ENCODE assay signal across 20 cellular contexts in the genomic region with DNA sequence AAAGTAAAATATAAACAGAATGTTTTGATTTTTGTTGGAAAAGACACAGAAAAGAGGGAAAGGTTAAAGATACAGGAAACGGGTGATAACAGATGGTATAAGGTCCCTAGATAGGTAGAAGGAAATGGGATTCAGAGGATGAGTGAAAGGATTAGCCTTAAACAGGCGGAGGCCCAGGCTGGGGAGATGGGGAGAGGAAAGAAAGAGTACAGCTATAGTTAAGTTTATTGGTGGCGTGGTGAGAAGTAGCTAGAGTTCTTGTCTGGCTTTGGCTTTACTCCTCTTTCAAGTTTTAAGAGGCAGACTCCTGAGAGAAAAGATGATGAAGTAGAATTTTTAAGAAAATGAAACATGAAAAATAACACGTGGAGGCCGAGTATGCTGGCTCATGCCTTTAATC. TPM values are rescaled to one million over a fixed set of nuclear protein-coding genes. Genes with fewer than 3 reads are reported as not detected.
DNase-seq lines count a peak whose midpoint lies in the region; ATAC-seq and TF ChIP-seq lines count a peak whose summit lies in the region.
"Had no signal": no experiment of that assay in that cellular context is flagged by ENCODE, and none has a peak within 500 bp of the region (broad histone marks: within the 10 kb centered on the region; RNA-seq: fewer than 3 reads in every experiment).

No MANE protein-coding gene starts in this region.

- H4K5ac ChIP-seq in H9 (ENCODE audit: insufficient read length, low read depth, low read length): no peak overlapping the region

- H3K4me1 Mint-ChIP-seq in CD14-positive monocyte (peaks cover 44% of the 10 kb centered on the region), H9 (peaks cover 37 to 38% of the 10 kb centered on the region in 2 experiments), immature natural killer cell (peaks cover 63 to 94% of the 10 kb centered on the region in 2 donors)

- H3K79me2 ChIP-seq in H9 (ENCODE audit: insufficient read depth, low read length) (peaks cover 28% of the 10 kb centered on the region; the same call in 1 of the 2 replicates), OCI-LY7 (ENCODE audit: insufficient read depth, low read depth, low read length) (peaks cover 100% of the 10 kb centered on the region)

- H2BK12ac ChIP-seq in H9 (ENCODE audit: insufficient read length, low read depth, low read length): no peak overlapping the region

- POLR2A ChIA-PET in OCI-LY7 (lab: Charles Lee): interaction anchor here (0.6 to 1.7 kb wide), 6 partner anchors 8 to 18 kb away, joined by 3 to 14 read pairs (median 4); no protein-coding TSS in a partner anchor

- no peak overlapping the region for H4K8ac ChIP-seq in H9 (replicated peaks; ENCODE audit: insufficient read length, low read depth, low read length)

- H2BK20ac ChIP-seq in H9 (ENCODE audit: low read depth, low read length, poor library complexity, severe bottlenecking): no peak overlapping the region

- H3K27ac Mint-ChIP-seq in CD14-positive monocyte: peak overlapping the region in 5 of 7 donors; percentile 39 to 73 (median 57)
- peak overlapping the region in 2 of 3 experiments; percentile 4 to 89; a peak in 5 of 7 replicates for H3K27ac Mint-ChIP-seq in H9
- H3K27ac Mint-ChIP-seq in immature natural killer cell: peak overlapping the region in 5 of 6 donors; percentile 3 to 61 (median 31)

- no peak for ATAC-seq in HG03469 (IDR thresholded peaks at IDR 0.05; ENCODE audit: unreplicated experiment)
- ATAC-seq: activated naive CD4-positive, alpha-beta T cell treated with anti-CD3 and anti-CD28 coated beads, Interleukin-2, amount 50 U/mL, for 72 hours; left colon; upper lobe of right lung had no signal

- no peaks in the 10 kb centered on the region for H4K20me1 ChIP-seq in H9 (ENCODE audit: control insufficient read depth, insufficient read depth, insufficient read length)
- H4K20me1 ChIP-seq in OCI-LY7 (ENCODE audit: insufficient read depth, low read length): peaks cover 4% of the 10 kb centered on the region; the same call in 1 of the 2 replicates

- H3K23me2 ChIP-seq in H9 (ENCODE audit: insufficient read length, low read depth, low read length, poor library complexity, severe bottlenecking): no peaks in the 10 kb centered on the region

- H3K9ac ChIP-seq in H9 (ENCODE audit: extremely low read depth, insufficient read length, low read length): no peak overlapping the region
- H3K9ac ChIP-seq: parathyroid adenoma had no signal

- H3K4me3 ChIP-seq in OCI-LY7 (ENCODE audit: low read depth, low read length, poor library complexity, severe bottlenecking) (peak overlapping the region; percentile 10), tibial artery (no peak overlapping the region)
- H3K4me3 ChIP-seq: smooth muscle cell, upper lobe of right lung had no signal

- BruUV-seq in OCI-LY7 (replicated peaks; lab: Mats Ljungman, UMichigan): no TSS peak

- H3K4me2 ChIP-seq in H9 (ENCODE audit: insufficient read depth, insufficient read length, low read length): no peak overlapping the region
- peak overlapping the region; percentile 54 for H3K4me2 ChIP-seq in OCI-LY7 (ENCODE audit: low read length)
- H3K4me2 ChIP-seq: smooth muscle cell had no signal

- no peak for TF ChIP-seq CTCF in CD14-positive monocyte (IDR thresholded peaks at IDR 0.05)
- no peak for TF ChIP-seq CTCF in H9 (conservative IDR thresholded peaks at IDR 0.05)
- no peak for TF ChIP-seq CTCF in OCI-LY7 (conservative IDR thresholded peaks at IDR 0.05; ENCODE audit: low read length)
- TF ChIP-seq CTCF in tibial artery (IDR thresholded peaks at IDR 0.05): no peak

- H3K23ac ChIP-seq in H9 (ENCODE audit: insufficient read length, low read depth, low read length): no peak overlapping the region

- no CpG with 5 or more reads among the region's 5 CpGs for WGBS in H9 (ENCODE audit: extremely low coverage, insufficient read length, low lambda C conversion rate)

- H3T11ph ChIP-seq in H9 (ENCODE audit: low read length): no peak overlapping the region

- H3K9me2 ChIP-seq in OCI-LY7 (ENCODE audit: insufficient read depth, low read length): no peaks in the 10 kb centered on the region

- intact Hi-C loops in CD14-positive monocyte (cut with micrococcal nuclease) (no loop called here), OCI-LY7 (cut with micrococcal nuclease; ENCODE audit: unreplicated experiment) (no loop called here), tibial artery (cut with DNase I; ENCODE audit: low total_unique reads) (no loop called here)

- DNase-seq in CD14-positive monocyte (ENCODE audit: low spot score): no peak
- no peak for DNase-seq in H9
- no peak for DNase-seq in OCI-LY7 (ENCODE audit: low spot score)
- DNase-seq in immature natural killer cell: no peak
- DNase-seq in SW480 (ENCODE audit: low spot score): no peak
- no peak for DNase-seq in HCEC 1CT
- no peak for DNase-seq in tibial artery
- DNase-seq: ACHN; activated CD4-positive, CD25-positive, alpha-beta regulatory T cell treated with anti-CD3 and anti-CD28 coated beads, Interleukin-2, amount 50 U/mL, for 72 hours; effector CD4-positive, alpha-beta T cell; left colon; NCI-H1930; NCI-H526; T-helper 1 cell; upper lobe of right lung had no signal

- no peaks in the 10 kb centered on the region for H3K27me3 ChIP-seq in H9 (ENCODE audit: insufficient read depth, low read length)
- no peaks in the 10 kb centered on the region for H3K27me3 ChIP-seq in tibial artery
- H3K27me3 ChIP-seq: upper lobe of right lung had no signal

- peaks cover 62% of the 10 kb centered on the region for H3K36me3 ChIP-seq in OCI-LY7 (ENCODE audit: insufficient read depth, low read length)
- H3K36me3 ChIP-seq in tibial artery: peaks cover 0 to 8% (median 4%) of the 10 kb centered on the region in 3 donors
- H3K36me3 ChIP-seq: upper lobe of right lung had no signal

- H2AFZ ChIP-seq in H9 (ENCODE audit: low read length) (no peak overlapping the region), OCI-LY7 (ENCODE audit: low read length) (no peak overlapping the region)
- H2AFZ ChIP-seq: parathyroid adenoma had no signal

- H4K91ac ChIP-seq in H9 (ENCODE audit: insufficient read length, low read depth, low read length): no peak overlapping the region

- H2BK15ac ChIP-seq in H9 (ENCODE audit: low read depth, low read length): no peak overlapping the region

- H3K9me3 ChIP-seq in H9 (ENCODE audit: control insufficient read depth, low read depth, low read length): no peaks in the 10 kb centered on the region
- H3K9me3 ChIP-seq in OCI-LY7 (ENCODE audit: low read length): peaks cover 36% of the 10 kb centered on the region; the same call in 1 of the 2 replicates
- no peaks in the 10 kb centered on the region for H3K9me3 ChIP-seq in tibial artery
- H3K9me3 ChIP-seq: upper lobe of right lung had no signal

- H3K79me1 ChIP-seq in H9 (ENCODE audit: insufficient read depth, low read depth, low read length, poor library complexity, severe bottlenecking): peaks cover 10% of the 10 kb centered on the region

- no peak overlapping the region for H3K18ac ChIP-seq in H9 (ENCODE audit: insufficient read length, low read depth, low read length)

- peaks cover 6% of the 10 kb centered on the region for H3K4me1 ChIP-seq in H9 (ENCODE audit: insufficient read depth, low read length)
- peaks cover 26% of the 10 kb centered on the region for H3K4me1 ChIP-seq in OCI-LY7 (ENCODE audit: insufficient read depth, low read length, poor library complexity, severe bottlenecking)
- H3K4me1 ChIP-seq in tibial artery: peaks cover 0 to 30% (median 7%) of the 10 kb centered on the region in 4 donors
- H3K4me1 ChIP-seq: parathyroid adenoma had no signal

- no peak overlapping the region for H2BK5ac ChIP-seq in H9 (ENCODE audit: insufficient read length, low read length)

- H2AK5ac ChIP-seq in H9 (ENCODE audit: insufficient read length, low read length): no peak overlapping the region

- CTCF ChIA-PET in OCI-LY7 (lab: Charles Lee; ENCODE audit: unreplicated experiment): interaction anchor here (1.2 kb wide), 1 partner anchor 12 kb away, joined by 3 read pairs; no protein-coding TSS in a partner anchor

- H2BK120ac ChIP-seq in H9 (ENCODE audit: low read depth, low read length, poor library complexity, severe bottlenecking): no peak overlapping the region

- H3K9me3 Mint-ChIP-seq in CD14-positive monocyte: peaks cover 0 to 8% (median 2%) of the 10 kb centered on the region in 7 donors
- peaks cover 11% of the 10 kb centered on the region in 2 experiments; a peak in 4 of 5 replicates for H3K9me3 Mint-ChIP-seq in H9
- H3K9me3 Mint-ChIP-seq in immature natural killer cell: peaks cover 0 to 2% (median 0%) of the 10 kb centered on the region in 6 donors

- no peak overlapping the region for H3K14ac ChIP-seq in H9 (ENCODE audit: insufficient read depth, low read length)

- H3K36me3 Mint-ChIP-seq in CD14-positive monocyte (peaks cover 14 to 18% of the 10 kb centered on the region in 2 donors), H9 (ENCODE audit: insufficient read depth in 1 of 3, low read depth in 3 of 3) (peaks cover 14 to 38% (median 21%) of the 10 kb centered on the region in 3 experiments), immature natural killer cell (peaks cover 12 to 19% (median 18%) of the 10 kb centered on the region in 3 donors)

- H3K4me3 Mint-ChIP-seq in CD14-positive monocyte (no peak overlapping the region), H9 (no peak overlapping the region; a peak in 1 of 5 replicates), immature natural killer cell (no peak overlapping the region)

- no peak overlapping the region for H3K56ac ChIP-seq in H9 (ENCODE audit: insufficient read length, low read depth, low read length)

- H3K4ac ChIP-seq in H9 (ENCODE audit: low read depth, low read length): no peak overlapping the region

- H3K27me3 Mint-ChIP-seq in CD14-positive monocyte (ENCODE audit: low read depth in 3 of 3) (no peaks in the 10 kb centered on the region), H9 (ENCODE audit: low read depth) (no peaks in the 10 kb centered on the region), immature natural killer cell (ENCODE audit: low read depth in 3 of 3) (peaks cover 0 to 3% (median 3%) of the 10 kb centered on the region in 3 donors)

- H3K27ac ChIP-seq in H9 (ENCODE audit: insufficient read length, low read depth, low read length) (no peak overlapping the region), OCI-LY7 (ENCODE audit: low read depth, low read length, poor library complexity, severe bottlenecking) (peak overlapping the region; percentile 58), tibial artery (no peak overlapping the region)
- H3K27ac ChIP-seq: parathyroid adenoma, RWPE1, upper lobe of right lung had no signal

RNA-seq across cellular contexts. Expression of a gene that starts 13.7 kb away (rescaled TPM):
- polyA plus RNA-seq in CD14-positive monocyte: 1 to 10 TPM; 2.4 to 2.7 TPM
- total RNA-seq in H9 (2021): 67.7 and 68.3 TPM in 2 replicates
- 43.3 and 60.2 TPM in 2 replicates for total RNA-seq in OCI-LY7 (2014; rRNA removed; shearing (Covaris generic))
- total RNA-seq in OCI-LY7 (2022): 57.4 and 73.9 TPM in 2 replicates
- 10 to 100 TPM; 10.4 to 14.0 (median 10.7) TPM for polyA plus RNA-seq in immature natural killer cell
